ENCODE assay signal across 12 cellular contexts in genomic region chr11:128480665-128481064, GRCh38.
DNase-seq lines count a peak whose midpoint lies in the region; ATAC-seq, FAIRE-seq and TF ChIP-seq lines count a peak whose summit lies in the region.
"Had no signal": no experiment of that assay in that cellular context is flagged by ENCODE, and none has a peak within 500 bp of the region (broad histone marks: within the 10 kb centered on the region; RNA-seq: fewer than 3 reads in every experiment).

No MANE protein-coding gene starts in this region.

- no peaks in the 10 kb centered on the region for H3K9me3 Mint-ChIP-seq in effector memory CD8-positive, alpha-beta T cell
- no peaks in the 10 kb centered on the region for H3K9me3 Mint-ChIP-seq in osteocyte (ENCODE audit: unreplicated experiment)

- CTCF ChIA-PET in HepG2 (lab: Yijun Ruan, JAX; ENCODE audit: low intra/inter-chr PET ratio, low total read pairs): no interaction called here

- no peak for ATAC-seq in HepG2
- ATAC-seq in effector memory CD8-positive, alpha-beta T cell (replicated peaks): no peak

- H3K27ac ChIP-seq in liver (ENCODE audit: low read depth in 1 of 2, low read length in 2 of 2) (peak overlapping the region; percentile 30 to 39), HepG2 (ENCODE audit: extremely low read length, insufficient read depth, low read length) (no peak overlapping the region)
- H3K27ac ChIP-seq: BLaER1 had no signal

- WGBS in liver: 74% methylated on average over 4 of the region's 4 CpGs
- WGBS in HepG2 (ENCODE audit: low lambda C conversion rate): 61% methylated on average over 4 of the region's 4 CpGs

- no peaks in the 10 kb centered on the region for H3K79me2 ChIP-seq in HepG2 (ENCODE audit: insufficient read depth, low read length)

- no peaks in the 10 kb centered on the region for H3K27me3 Mint-ChIP-seq in effector memory CD8-positive, alpha-beta T cell
- no peaks in the 10 kb centered on the region for H3K27me3 Mint-ChIP-seq in osteocyte (ENCODE audit: unreplicated experiment)

- H3K36me3 ChIP-seq in liver (ENCODE audit: control insufficient read depth in 4 of 4, insufficient read depth in 3 of 4, low read depth in 1 of 4, low read length in 3 of 4): peaks cover 0 to 3% (median 0%) of the 10 kb centered on the region in 4 donors
- no peaks in the 10 kb centered on the region for H3K36me3 ChIP-seq in HepG2 (replicated peaks in 1 of 2; ENCODE audit: control insufficient read depth in 1 of 2, insufficient read depth in 2 of 2, low read length in 2 of 2)

- TF ChIP-seq POLR2A in HepG2 (IDR thresholded peaks at IDR 0.05; ENCODE audit: insufficient read depth in 1 of 2, low read depth in 2 of 2, low read length in 2 of 2): no peak

- H4K20me1 ChIP-seq in HepG2 (ENCODE audit: insufficient read depth, low read length): no peaks in the 10 kb centered on the region
- H4K20me1 ChIP-seq: BLaER1 had no signal

- no peak overlapping the region for H3K4me2 ChIP-seq in HepG2 (ENCODE audit: low read depth, low read length)
- H3K4me2 ChIP-seq: BLaER1 had no signal

- FAIRE-seq in HepG2 (lab: Jason Lieb, UNC) (no peak), frontal cortex (lab: Jason Lieb, UNC) (no peak), urothelium cell line (lab: Jason Lieb, UNC) (no peak)
- FAIRE-seq: RCC 7860 had no signal

- no peaks in the 10 kb centered on the region for H3K27me3 ChIP-seq in liver (ENCODE audit: control insufficient read depth in 4 of 4, insufficient read depth in 4 of 4, low read length in 3 of 4)
- H3K27me3 ChIP-seq in HepG2 (ENCODE audit: control insufficient read depth in 1 of 2, insufficient read depth in 2 of 2, low read length in 2 of 2): no peaks in the 10 kb centered on the region
- H3K27me3 ChIP-seq: BLaER1 had no signal

- peak overlapping the region; percentile 77 to 83 for H3K4me3 Mint-ChIP-seq in effector memory CD8-positive, alpha-beta T cell
- H3K4me3 Mint-ChIP-seq in osteocyte (ENCODE audit: unreplicated experiment): peak overlapping the region; percentile 7

- DNase-seq in HepG2 (ENCODE audit: low spot score) (no peak), osteocyte (ENCODE audit: extremely low spot score, unreplicated experiment) (no peak), DMS53 treated with DMSO at 0.1 percent for 48 hours (lab: John Stamatoyannopoulos, UW; ENCODE audit: unreplicated experiment) (no peak), frontal cortex (ENCODE audit: low spot score in 2 of 2) (no peak), urothelium cell line (ENCODE audit: low spot score) (no peak)
- no peak for DNase-seq in effector memory CD8-positive, alpha-beta T cell
- no peak for DNase-seq in activated CD4-positive, CD25-positive, alpha-beta regulatory T cell (lab: John Stamatoyannopoulos, UW)
- DNase-seq: activated CD4-positive, CD25-positive, alpha-beta regulatory T cell treated with anti-CD3 and anti-CD28 coated beads, Interleukin-2, amount 50 U/mL, for 72 hours; NCI-H2171 treated with DMSO at 0.1 percent for 48 hours had no signal

- intact Hi-C loops in HepG2 (cut with micrococcal nuclease; ENCODE audit: unreplicated experiment): no loop called here

- H3K4me1 ChIP-seq in liver (ENCODE audit: control insufficient read depth in 4 of 4, insufficient read depth in 4 of 4, low read length in 3 of 4) (no peaks in the 10 kb centered on the region), HepG2 (ENCODE audit: insufficient read depth, low read length) (no peaks in the 10 kb centered on the region)
- H3K4me1 ChIP-seq: BLaER1 had no signal

- TF ChIP-seq RAD21 in liver (IDR thresholded peaks at IDR 0.05) (no peak), HepG2 (CRISPR knock-in tag; IDR thresholded peaks at IDR 0.05) (no peak)

- peak overlapping the region; percentile 97 for H3K27ac Mint-ChIP-seq in effector memory CD8-positive, alpha-beta T cell
- peak overlapping the region; percentile 83 for H3K27ac Mint-ChIP-seq in osteocyte (ENCODE audit: unreplicated experiment)

- no peak overlapping the region for H2AFZ ChIP-seq in HepG2 (ENCODE audit: low read length)

- H3K9me3 ChIP-seq in liver (ENCODE audit: control insufficient read depth in 4 of 4, low read length in 3 of 4) (no peaks in the 10 kb centered on the region), HepG2 (ENCODE audit: low read length) (no peaks in the 10 kb centered on the region)

- peaks cover 88 to 96% of the 10 kb centered on the region in 2 donors for H3K4me1 Mint-ChIP-seq in effector memory CD8-positive, alpha-beta T cell (ENCODE audit: low read depth in 2 of 2)
- peaks cover 59% of the 10 kb centered on the region for H3K4me1 Mint-ChIP-seq in osteocyte (ENCODE audit: unreplicated experiment)

- in situ Hi-C loops in HepG2 (cut with HindIII; ENCODE audit: extremely low pct_ligation_motif_present, low pct_unique_long_range_greater_than_20kb): no loop called here

- no peak overlapping the region for H3K4me3 ChIP-seq in liver (ENCODE audit: low read depth in 1 of 3, low read length in 3 of 3)
- no peak overlapping the region for H3K4me3 ChIP-seq in HepG2 (replicated peaks in 1 of 3; ENCODE audit: insufficient read depth in 1 of 3, low read depth in 2 of 3, low read length in 3 of 3)
- H3K4me3 ChIP-seq: BLaER1 had no signal

- no TSS peak for BruUV-seq in HepG2 (replicated peaks; lab: Mats Ljungman, UMichigan)

- peaks cover 100% of the 10 kb centered on the region for H3K36me3 Mint-ChIP-seq in effector memory CD8-positive, alpha-beta T cell (ENCODE audit: insufficient read depth)
- peaks cover 75% of the 10 kb centered on the region for H3K36me3 Mint-ChIP-seq in osteocyte (ENCODE audit: unreplicated experiment)

- TF ChIP-seq EP300 in HepG2 (IDR thresholded peaks at IDR 0.05; ENCODE audit: low read depth in 2 of 2, low read length in 2 of 2): no peak
- no peak for TF ChIP-seq EP300 in HepG2 (CRISPR knock-in tag; IDR thresholded peaks at IDR 0.05; ENCODE audit: borderline replicate concordance)

- POLR2A ChIA-PET in HepG2 (lab: Yijun Ruan, JAX): no interaction called here

- TF ChIP-seq CTCF in liver (IDR thresholded peaks at IDR 0.05; ENCODE audit: low read depth, low read length, missing input control) (no peak), HepG2 (CRISPR knock-in tag; IDR thresholded peaks at IDR 0.05) (no peak), osteocyte (IDR thresholded peaks at IDR 0.05) (no peak)

- H3K9ac ChIP-seq in liver (ENCODE audit: low read depth in 1 of 2, low read length in 2 of 2): no peak overlapping the region
- no peak overlapping the region for H3K9ac ChIP-seq in HepG2 (ENCODE audit: insufficient read depth, low read depth, low read length)
- H3K9ac ChIP-seq: BLaER1 had no signal

TF ChIP-seq in liver, 16 proteins besides CTCF, POLR2A, EP300 and RAD21 (continues in another document):
- no peak for TF ChIP-seq ZBTB33 (IDR thresholded peaks at IDR 0.05)

TF ChIP-seq in HepG2, 621 proteins besides CTCF, POLR2A, EP300 and RAD21:
- TF ChIP-seq ZNF619 (CRISPR knock-in tag; IDR thresholded peaks at IDR 0.05) (no peak), ZUFSP (CRISPR knock-in tag; IDR thresholded peaks at IDR 0.05; ENCODE audit: borderline replicate concordance) (no peak), ZSCAN31 (CRISPR knock-in tag; IDR thresholded peaks at IDR 0.05; ENCODE audit: low read depth) (no peak), ZNF563 (CRISPR knock-in tag; IDR thresholded peaks at IDR 0.05) (no peak), TCF12 (IDR thresholded peaks at IDR 0.05) (no peak), TCF12 (CRISPR knock-in tag; IDR thresholded peaks at IDR 0.05) (no peak), EHMT2 (IDR thresholded peaks at IDR 0.05; ENCODE audit: borderline replicate concordance, low read depth, low read length) (no peak), ETV6 (CRISPR knock-in tag; conservative IDR thresholded peaks at IDR 0.05) (no peak), ESRRA (CRISPR knock-in tag; IDR thresholded peaks at IDR 0.05; ENCODE audit: low read depth) (no peak)
